ENCODE assay signal across 1 cellular context in genomic region chr14:105067140-105067968, GRCh38.
TF ChIP-seq lines count a peak whose summit lies in the region.

No MANE protein-coding gene starts in this region.

TF ChIP-seq in HepG2, 621 proteins besides CTCF, POLR2A, EP300 and RAD21:
- TF ChIP-seq ZNF432 (CRISPR knock-in tag; IDR thresholded peaks at IDR 0.05; ENCODE audit: borderline replicate concordance) (no peak), BHLHE40 (IDR thresholded peaks at IDR 0.05; ENCODE audit: low read length) (peak; percentile 59)
